In the genomic region with DNA sequence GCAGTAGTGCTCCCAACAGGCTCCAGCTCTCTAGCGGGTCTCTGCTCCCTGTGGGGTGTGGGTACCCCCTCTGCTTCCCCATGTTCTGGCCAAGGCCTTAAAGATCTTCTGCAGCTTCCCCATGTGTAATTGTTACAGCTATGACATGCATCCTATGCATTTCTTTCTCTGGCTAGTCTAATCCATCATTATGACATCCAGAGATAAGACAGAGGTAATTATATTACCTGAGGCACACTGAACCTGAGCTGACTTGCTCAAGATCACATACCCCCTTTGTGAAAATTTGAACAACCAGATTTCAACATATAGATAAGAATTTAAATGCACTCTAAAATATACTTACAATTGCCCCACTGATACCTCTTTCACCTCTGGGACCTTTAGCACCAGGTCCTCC, we compare ENCODE assay signal across 20 cellular contexts.
DNase-seq lines count a peak whose midpoint lies in the region; ATAC-seq and TF ChIP-seq lines count a peak whose summit lies in the region.
"Had no signal": no experiment of that assay in that cellular context is flagged by ENCODE, and none has a peak within 500 bp of the region (broad histone marks: within the 10 kb centered on the region; RNA-seq: fewer than 3 reads in every experiment).

No MANE protein-coding gene starts in this region.

- intact Hi-C loops in Caco-2 (cut with micrococcal nuclease; ENCODE audit: unreplicated experiment) (loop anchor here (1.0 to 10.0 kb wide), 4 partner anchors 80 to 169 kb away; no protein-coding TSS in a partner anchor), PC-9 (cut with micrococcal nuclease; ENCODE audit: unreplicated experiment) (loop anchor here (5.0 to 10.0 kb wide), 2 partner anchors 104 to 421 kb away; partner anchors contain the start of gene COL12A1), right lobe of liver (cut with DNase I) (no loop called here), aorta (cut with DNase I) (loop anchor here in 1 of 2 donors (10.0 kb wide), 1 partner anchor 169 kb away; no protein-coding TSS in a partner anchor)

- no peak overlapping the region for H3K4me3 ChIP-seq in Caco-2 (ENCODE audit: low read depth, low read length)
- no peak overlapping the region for H3K4me3 ChIP-seq in PC-9
- H3K4me3 ChIP-seq in fibroblast of lung (replicated peaks in 1 of 4; ENCODE audit: control extremely low read depth in 1 of 4, insufficient read depth in 1 of 4, low read depth in 3 of 4, low read length in 4 of 4): no peak overlapping the region
- no peak overlapping the region for H3K4me3 ChIP-seq in osteoblast (ENCODE audit: insufficient read depth, low read length)
- H3K4me3 ChIP-seq in right lobe of liver: no peak overlapping the region
- no peak overlapping the region for H3K4me3 ChIP-seq in aorta (ENCODE audit: low read length in 2 of 2)
- H3K4me3 ChIP-seq: K562, MG63, SJCRH30 had no signal

- H3K9me3 ChIP-seq in Caco-2: no peaks in the 10 kb centered on the region
- no peaks in the 10 kb centered on the region; the same call in 1 of the 2 replicates for H3K9me3 ChIP-seq in PC-9 (ENCODE audit: insufficient read depth, low read depth)
- no peaks in the 10 kb centered on the region for H3K9me3 ChIP-seq in fibroblast of lung (ENCODE audit: control insufficient read depth, insufficient read depth, low read depth, low read length)
- no peaks in the 10 kb centered on the region for H3K9me3 ChIP-seq in osteoblast (ENCODE audit: low read depth, low read length)
- H3K9me3 ChIP-seq in right lobe of liver: no peaks in the 10 kb centered on the region
- no peaks in the 10 kb centered on the region for H3K9me3 ChIP-seq in aorta (ENCODE audit: control insufficient read depth, low read length)
- H3K9me3 ChIP-seq: MG63, SJCRH30 had no signal

- H3K27me3 ChIP-seq in Caco-2 (replicated peaks; ENCODE audit: control insufficient read depth, insufficient read depth, low read length) (no peaks in the 10 kb centered on the region), PC-9 (ENCODE audit: insufficient read depth, low read depth) (no peaks in the 10 kb centered on the region), fibroblast of lung (ENCODE audit: control insufficient read depth, insufficient read depth, low read length) (no peaks in the 10 kb centered on the region), osteoblast (ENCODE audit: insufficient read depth, low read length) (no peaks in the 10 kb centered on the region), right lobe of liver (no peaks in the 10 kb centered on the region), aorta (ENCODE audit: control insufficient read depth in 1 of 2, insufficient read depth in 2 of 2, low read length in 1 of 2) (no peaks in the 10 kb centered on the region)
- H3K27me3 ChIP-seq: MG63, SJCRH30 had no signal

- H3K4me2 ChIP-seq in PC-9 (peak overlapping the region; percentile 34; the same call in 1 of the 2 replicates), fibroblast of lung (ENCODE audit: extremely low read depth, insufficient read depth, low read length) (no peak overlapping the region), osteoblast (ENCODE audit: insufficient read depth, low read length) (no peak overlapping the region)

- no peak for TF ChIP-seq CTCF in Caco-2 (IDR thresholded peaks at IDR 0.05; ENCODE audit: insufficient read depth in 1 of 2, low read depth in 1 of 2, low read length in 1 of 2, severe bottlenecking in 1 of 2, unreplicated experiment in 1 of 2)
- no peak for TF ChIP-seq CTCF in PC-9 (conservative IDR thresholded peaks at IDR 0.05)
- TF ChIP-seq CTCF in fibroblast of lung (conservative IDR thresholded peaks at IDR 0.05 in 1 of 2, IDR thresholded peaks at IDR 0.05 in 1 of 2; ENCODE audit: low read depth in 1 of 2, low read length in 2 of 2): no peak
- no peak for TF ChIP-seq CTCF in osteoblast (IDR thresholded peaks at IDR 0.05; ENCODE audit: extremely low read depth, low read depth, low read length)
- TF ChIP-seq CTCF in right lobe of liver (IDR thresholded peaks at IDR 0.05): no peak

- H3K27ac ChIP-seq in PC-9 (peak overlapping the region; percentile 43), fibroblast of lung (ENCODE audit: insufficient read depth, low read length) (peak overlapping the region; percentile 48), osteoblast (ENCODE audit: low read depth, low read length) (peak overlapping the region; percentile 98), right lobe of liver (no peak overlapping the region), aorta (ENCODE audit: low read depth in 1 of 2, low read length in 2 of 2) (no peak overlapping the region)
- H3K27ac ChIP-seq: C4-2B, SJCRH30 had no signal

- peaks cover 24% of the 10 kb centered on the region for H3K4me1 ChIP-seq in Caco-2
- H3K4me1 ChIP-seq in PC-9 (replicated peaks; ENCODE audit: insufficient read depth): peaks cover 56% of the 10 kb centered on the region
- peaks cover 29% of the 10 kb centered on the region for H3K4me1 ChIP-seq in fibroblast of lung (ENCODE audit: control insufficient read depth, extremely low read depth, insufficient read depth, low read length)
- H3K4me1 ChIP-seq in osteoblast (ENCODE audit: insufficient read depth, low read length): peaks cover 61% of the 10 kb centered on the region
- peaks cover 0 to 3% (median 0%) of the 10 kb centered on the region in 4 donors for H3K4me1 ChIP-seq in right lobe of liver
- peaks cover under 1 to 2% of the 10 kb centered on the region in 2 donors for H3K4me1 ChIP-seq in aorta (ENCODE audit: control insufficient read depth in 1 of 2, insufficient read depth in 2 of 2, low read length in 2 of 2)
- H3K4me1 ChIP-seq: SJCRH30 had no signal

- H3K27me3 Mint-ChIP-seq in Caco-2 (ENCODE audit: insufficient read depth, unreplicated experiment): no peaks in the 10 kb centered on the region
- H3K27me3 Mint-ChIP-seq in immature natural killer cell (ENCODE audit: low read depth in 3 of 3): peaks cover 0 to 3% (median 0%) of the 10 kb centered on the region in 3 donors

- no peak overlapping the region for H3K9ac ChIP-seq in fibroblast of lung (ENCODE audit: insufficient read depth, low read length)

- TF ChIP-seq POLR2A in right lobe of liver (IDR thresholded peaks at IDR 0.05): no peak

- H3K4me3 Mint-ChIP-seq in Caco-2 (ENCODE audit: unreplicated experiment) (peak overlapping the region; percentile 5), immature natural killer cell (no peak overlapping the region)

- CTCF ChIA-PET in Caco-2 (lab: Charles Lee): interaction anchor here (0.7 to 1.6 kb wide), 3 partner anchors 101 to 135 kb away, joined by 3 to 6 read pairs (median 6); no protein-coding TSS in a partner anchor
- CTCF ChIA-PET in PC-9 (lab: Charles Lee): no interaction called here

- H3K36me3 ChIP-seq in Caco-2 (ENCODE audit: control insufficient read depth, insufficient read depth, low read length) (peaks cover 1% of the 10 kb centered on the region; the same call in 1 of the 2 replicates), PC-9 (ENCODE audit: low read depth) (peaks cover 8% of the 10 kb centered on the region; the same call in 1 of the 2 replicates), fibroblast of lung (ENCODE audit: control insufficient read depth, insufficient read depth, low read length) (peaks cover 15% of the 10 kb centered on the region), osteoblast (ENCODE audit: insufficient read depth, low read length) (peaks cover 81% of the 10 kb centered on the region), right lobe of liver (no peaks in the 10 kb centered on the region), aorta (ENCODE audit: control insufficient read depth in 1 of 2, insufficient read depth in 2 of 2, low read length in 1 of 2) (peaks cover 0 to 2% of the 10 kb centered on the region in 2 donors)

- BruUV-seq in Caco-2 (replicated peaks; lab: Mats Ljungman, UMichigan): no TSS peak
- no TSS peak for BruUV-seq in PC-9 (replicated peaks; lab: Mats Ljungman, UMichigan)

- no CpG with 5 or more reads among the region's 1 CpG for WGBS in right lobe of liver (ENCODE audit: insufficient coverage, low coverage, low lambda C conversion rate, missing lambda C conversion rate)
- 67 to 81% methylated on average over 1 of the region's 1 CpG for WGBS in aorta, 2 donors

- H3F3A ChIP-seq in PC-9 (ENCODE audit: insufficient read depth, low read depth): peaks cover 22% of the 10 kb centered on the region

- H3K36me3 Mint-ChIP-seq in Caco-2 (ENCODE audit: insufficient read depth, unreplicated experiment) (peaks cover 61% of the 10 kb centered on the region), immature natural killer cell (no peaks in the 10 kb centered on the region)

- peaks cover 31% of the 10 kb centered on the region for H3K4me1 Mint-ChIP-seq in Caco-2 (ENCODE audit: low read depth, unreplicated experiment)
- H3K4me1 Mint-ChIP-seq in immature natural killer cell: no peaks in the 10 kb centered on the region

- H3K9me2 ChIP-seq in PC-9 (ENCODE audit: insufficient read depth): 0 out of 2 replicates have a peak, but pooled peaks cover 5% of the 10 kb centered on the region

- H3K79me2 ChIP-seq in PC-9 (ENCODE audit: low read depth) (no peaks in the 10 kb centered on the region), fibroblast of lung (ENCODE audit: control insufficient read depth, insufficient read depth, low read length) (peaks cover 2% of the 10 kb centered on the region), osteoblast (ENCODE audit: insufficient read depth, low read length) (no peaks in the 10 kb centered on the region)

- H4K20me1 ChIP-seq in PC-9 (ENCODE audit: insufficient read depth) (no peaks in the 10 kb centered on the region), fibroblast of lung (ENCODE audit: control insufficient read depth, extremely low read depth, insufficient read depth, low read length) (no peaks in the 10 kb centered on the region), osteoblast (ENCODE audit: insufficient read depth, low read length) (no peaks in the 10 kb centered on the region)

- POLR2A ChIA-PET in Caco-2 (lab: Charles Lee) (interaction anchor here (0.6 kb wide), 1 partner anchor 181 kb away, joined by 3 read pairs; the partner anchor contains the start of gene TMEM30A), PC-9 (lab: Charles Lee; ENCODE audit: unreplicated experiment) (interaction anchor here (0.6 kb wide), 3 partner anchors 16 to 1758 kb away, joined by 3 to 4 read pairs (median 3); no protein-coding TSS in a partner anchor)

- no peak for ATAC-seq in right lobe of liver
- ATAC-seq in aorta (ENCODE audit: low FRiP score): no peak
- ATAC-seq: K562, Panc1 had no signal

- no peak overlapping the region for H2AFZ ChIP-seq in PC-9
- H2AFZ ChIP-seq in fibroblast of lung (ENCODE audit: low read length): no peak overlapping the region
- no peak overlapping the region for H2AFZ ChIP-seq in osteoblast (ENCODE audit: low read length)

- DNase-seq in Caco-2 (peak; percentile 39 to 66), PC-9 (peak; percentile 33 to 88), fibroblast of lung (ENCODE audit: low read depth in 2 of 2) (no peak), osteoblast (ENCODE audit: insufficient read length, low spot score, missing footprints) (no peak), right lobe of liver (no peak), aorta (no peak), immature natural killer cell (no peak), NCI-H1417 treated with DMSO at 0.1 percent for 48 hours (lab: John Stamatoyannopoulos, UW) (no peak)
- DNase-seq: 8988T; DMS79; MG63; NCI-H1436; NCI-H1930; NCI-H510A treated with DMSO at 0.1 percent for 48 hours; NCI-H774; NK-92 treated with Interleukin-12 subunit alpha and Interleukin-12 subunit beta, amount 100 ng/mL, for 24 hours; SJCRH30 had no signal

- H3K9me3 Mint-ChIP-seq in Caco-2 (ENCODE audit: unreplicated experiment) (no peaks in the 10 kb centered on the region), immature natural killer cell (no peaks in the 10 kb centered on the region)

- H3K27ac Mint-ChIP-seq in Caco-2 (ENCODE audit: unreplicated experiment) (peak overlapping the region; percentile 28), immature natural killer cell (no peak overlapping the region)

Comparison
In these comparisons a context has a peak if more than half of its experiments do, and no peak if none do; other contexts are left out.
1. DNase-seq: peak in Caco-2 (2 of 2) and PC-9 (2 of 2); none in fibroblast of lung (0 of 2), osteoblast (single experiment), right lobe of liver (0 of 3), aorta (0 of 2), immature natural killer cell (0 of 3) and NCI-H1417 treated with DMSO at 0.1 percent for 48 hours (single experiment).
2. H3K27ac ChIP-seq: peak in PC-9 (single experiment), fibroblast of lung (single experiment) and osteoblast (single experiment); none in right lobe of liver (0 of 3) and aorta (0 of 2).
3. intact Hi-C loops: an anchor here in Caco-2 (1.0 to 10.0 kb wide) and PC-9 (5.0 to 10.0 kb wide); none called in right lobe of liver.